9 cellular contexts compared by ENCODE assay signal in the genomic region with DNA sequence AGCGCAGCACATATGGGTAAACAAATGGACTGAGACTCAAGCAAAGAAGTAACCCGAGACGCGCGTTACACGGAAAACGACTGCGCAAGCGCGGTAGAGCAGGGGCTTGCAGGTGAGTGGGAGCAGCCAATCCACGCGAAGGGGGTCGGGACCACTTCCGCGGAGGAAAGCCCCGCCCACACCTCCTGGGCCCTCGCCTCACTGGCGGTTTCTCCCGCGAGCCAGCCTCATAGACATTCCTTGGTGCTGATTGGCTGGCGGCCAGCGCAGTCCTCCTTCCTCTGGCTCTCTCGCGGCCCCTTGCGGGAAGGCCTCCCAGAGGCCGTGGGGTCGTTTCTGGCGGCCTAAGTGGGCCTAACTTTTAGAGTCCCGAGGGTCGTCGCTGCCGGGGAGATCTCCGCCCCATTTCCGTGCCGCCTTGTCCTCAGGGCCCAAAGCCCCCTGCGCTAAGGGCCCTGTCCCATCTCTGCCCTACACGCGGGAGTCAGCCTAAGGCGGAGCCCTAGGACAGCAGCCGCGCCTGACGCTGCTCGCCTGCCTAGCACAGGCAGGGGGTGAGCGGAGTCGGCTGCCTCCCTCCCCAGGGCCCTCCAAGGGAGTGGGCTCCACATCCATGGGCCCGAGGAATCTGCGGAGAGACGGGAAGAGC. TPM values are rescaled to one million over a fixed set of nuclear protein-coding genes. Genes with fewer than 3 reads are reported as not detected.
DNase-seq lines count a peak whose midpoint lies in the region; ATAC-seq, FAIRE-seq and TF ChIP-seq lines count a peak whose summit lies in the region.
"Had no signal": no experiment of that assay in that cellular context is flagged by ENCODE, and none has a peak within 500 bp of the region (broad histone marks: within the 10 kb centered on the region; RNA-seq: fewer than 3 reads in every experiment).

No MANE protein-coding gene starts in this region.

- peaks cover 5% of the 10 kb centered on the region for H3K4me1 Mint-ChIP-seq in endodermal cell

- peaks cover 8% of the 10 kb centered on the region for H3K27me3 Mint-ChIP-seq in endodermal cell (ENCODE audit: insufficient read depth)

- peak overlapping the region; percentile 71 for H4K5ac ChIP-seq in mesendoderm (ENCODE audit: low read length)

- H3K36me3 ChIP-seq in endodermal cell (ENCODE audit: control insufficient read depth, insufficient read depth, low read length) (no peaks in the 10 kb centered on the region), mesendoderm (ENCODE audit: control insufficient read depth, insufficient read depth, low read length) (no peaks in the 10 kb centered on the region)

- CTCF ChIA-PET in A549 (lab: Yijun Ruan, JAX), result interaction anchor here (0.7 to 4.5 kb wide), 6 partner anchors 12 to 158 kb away, joined by 3 to 22 read pairs (median 6); no protein-coding TSS in a partner anchor

- peak overlapping the region; percentile 17 for H4K8ac ChIP-seq in mesendoderm (ENCODE audit: low read depth, low read length)

- no peak for FAIRE-seq in A549 (lab: Jason Lieb, UNC)

- H2BK5ac ChIP-seq in mesendoderm (ENCODE audit: low read length), result no peak overlapping the region

- peak; percentile 50 for TF ChIP-seq CTCF in A549 (IDR thresholded peaks at IDR 0.05)
- TF ChIP-seq CTCF in endodermal cell (conservative IDR thresholded peaks at IDR 0.05), result peak; percentile 67

- no peak overlapping the region for H3K23ac ChIP-seq in mesendoderm (ENCODE audit: low read length)

- peak overlapping the region; percentile 94 for H3K56ac ChIP-seq in mesendoderm (ENCODE audit: low read length)

- no peak overlapping the region for H2BK15ac ChIP-seq in mesendoderm (replicated peaks; ENCODE audit: low read depth)

- H3K36me3 Mint-ChIP-seq in endodermal cell (ENCODE audit: low read depth), result no peaks in the 10 kb centered on the region

- DNase-seq in A549 (ENCODE audit: low read depth in 1 of 2, low spot score in 1 of 2) (peak; percentile 86 to 97), NCI-H510A (lab: John Stamatoyannopoulos, UW) (peak; percentile 74), endodermal cell (peak; percentile 99), mesendoderm (peak; percentile 97)
- peak; percentile 96 for DNase-seq in activated CD8-positive, alpha-beta memory T cell treated with anti-CD3 and anti-CD28 coated beads, Interleukin-2, amount 50 U/mL, for 1 hour (ENCODE audit: extremely low read depth)
- peak; percentile 95 for DNase-seq in stimulated activated CD8-positive, alpha-beta memory T cell treated with anti-CD3 and anti-CD28 coated beads, Interleukin-12 subunit alpha, Interleukin-12 subunit beta, amount 100 ng/mL, for 24 hours (ENCODE audit: extremely low read depth)
- DNase-seq: DND-41 had no signal

- H3K79me2 ChIP-seq in mesendoderm (ENCODE audit: control insufficient read depth, insufficient read depth, low read length), result no peaks in the 10 kb centered on the region

- H3K9me3 ChIP-seq in A549 (no peaks in the 10 kb centered on the region), endodermal cell (ENCODE audit: control insufficient read depth, low read length) (no peaks in the 10 kb centered on the region)

- H3K4me3 ChIP-seq in A549 (peak overlapping the region; percentile 63), endodermal cell (ENCODE audit: low read length) (peak overlapping the region; percentile 75), mesendoderm (ENCODE audit: low read length) (peak overlapping the region; percentile 72)

- peak; percentile 41 to 51 for TF ChIP-seq RAD21 in A549 (conservative IDR thresholded peaks at IDR 0.05 in 1 of 2, IDR thresholded peaks at IDR 0.05 in 1 of 2)

- H2BK120ac ChIP-seq in mesendoderm (ENCODE audit: low read depth, low read length), result no peak overlapping the region

- H3K9ac ChIP-seq in endodermal cell (ENCODE audit: extremely low read depth, low read length, poor library complexity, severe bottlenecking) (no peak overlapping the region), mesendoderm (ENCODE audit: low read length) (peak overlapping the region; percentile 87)

- POLR2A ChIA-PET in A549 (lab: Yijun Ruan, JAX), result no interaction called here

- H3K18ac ChIP-seq in mesendoderm (ENCODE audit: low read length), result peak overlapping the region; percentile 70

- H2AK5ac ChIP-seq in mesendoderm (ENCODE audit: low read length), result no peak overlapping the region

- no peaks in the 10 kb centered on the region for H3K27me3 ChIP-seq in endodermal cell (ENCODE audit: control insufficient read depth, insufficient read depth, low read length, poor library complexity, severe bottlenecking)
- no peaks in the 10 kb centered on the region for H3K27me3 ChIP-seq in mesendoderm (ENCODE audit: insufficient read depth, low read length, poor library complexity)

- no peak for TF ChIP-seq EP300 in A549 (IDR thresholded peaks at IDR 0.05)

- H3K27ac ChIP-seq in A549 (peak overlapping the region; percentile 79 to 96), endodermal cell (ENCODE audit: low read depth, low read length) (no peak overlapping the region), mesendoderm (ENCODE audit: low read depth, low read length) (no peak overlapping the region)

- H3K79me1 ChIP-seq in mesendoderm (ENCODE audit: low read length), result peaks cover 1% of the 10 kb centered on the region

- peak overlapping the region; percentile 73 for H3K4me2 ChIP-seq in A549
- peak overlapping the region; percentile 84 for H3K4me2 ChIP-seq in mesendoderm (ENCODE audit: low read length)

- peak overlapping the region; percentile 92 for H3K27ac Mint-ChIP-seq in endodermal cell

- peaks cover 11% of the 10 kb centered on the region for H3K4me1 ChIP-seq in A549
- peaks cover 3% of the 10 kb centered on the region for H3K4me1 ChIP-seq in endodermal cell (ENCODE audit: control insufficient read depth, insufficient read depth, low read length)
- H3K4me1 ChIP-seq in mesendoderm (ENCODE audit: control insufficient read depth, low read depth, low read length), result peaks cover 5% of the 10 kb centered on the region

- peak; percentile 95 to 98 for ATAC-seq in A549
- peak; percentile 98 for ATAC-seq in GM18868 (IDR thresholded peaks at IDR 0.05; ENCODE audit: unreplicated experiment)
- ATAC-seq in HG03135 (IDR thresholded peaks at IDR 0.05; ENCODE audit: unreplicated experiment), result peak; percentile 97

- no peaks in the 10 kb centered on the region for H3K9me3 Mint-ChIP-seq in endodermal cell

- peak; percentile 40 for TF ChIP-seq POLR2A in A549 (IDR thresholded peaks at IDR 0.05; ENCODE audit: low read length)

- 1% methylated on average over 27 of the region's 48 CpGs for WGBS in A549 (ENCODE audit: missing lambda C conversion rate)
- WGBS in endodermal cell (ENCODE audit: insufficient coverage in 1 of 2, insufficient read length in 1 of 2), 2 experiments, result 40 to 46% methylated on average over 21 to 48 of the region's 48 CpGs
- WGBS in mesendoderm (ENCODE audit: extremely low coverage, insufficient coverage, low lambda C conversion rate), result no CpG with 5 or more reads among the region's 48 CpGs

- peak overlapping the region; percentile 28 for H3K4ac ChIP-seq in mesendoderm (ENCODE audit: low read depth, low read length)

- peak overlapping the region; percentile 91 for H3K4me3 Mint-ChIP-seq in endodermal cell

TF ChIP-seq in A549, 52 proteins besides CTCF, POLR2A, EP300 and RAD21 (continues in another document):
- TF ChIP-seq POLR2AphosphoS2 (conservative IDR thresholded peaks at IDR 0.05; ENCODE audit: low read length), result no peak
- no peak for TF ChIP-seq FOSL2 (IDR thresholded peaks at IDR 0.05)
- TF ChIP-seq FOSL2 (CRISPR knock-in tag; IDR thresholded peaks at IDR 0.05), result no peak
- peak; percentile 33; the same call in 1 of the 3 replicates for TF ChIP-seq SMC3 (IDR thresholded peaks at IDR 0.05)
- no peak for TF ChIP-seq MAZ (IDR thresholded peaks at IDR 0.05; ENCODE audit: borderline replicate concordance, low read depth, low read length)
- TF ChIP-seq PHF8 (IDR thresholded peaks at IDR 0.05; ENCODE audit: borderline replicate concordance, low read depth), result peak; percentile 48; the same call in 1 of the 2 replicates
- TF ChIP-seq CHD4 (IDR thresholded peaks at IDR 0.05; ENCODE audit: borderline replicate concordance), result no peak
- TF ChIP-seq ZFP36 (IDR thresholded peaks at IDR 0.05; ENCODE audit: borderline replicate concordance, partially characterized antibody), result no peak
- TF ChIP-seq CHD2 (IDR thresholded peaks at IDR 0.05; ENCODE audit: low read length, partially characterized antibody), result peak; percentile 8
- TF ChIP-seq ZNF302 (CRISPR knock-in tag; IDR thresholded peaks at IDR 0.05), result no peak
- TF ChIP-seq, protein P1, sequence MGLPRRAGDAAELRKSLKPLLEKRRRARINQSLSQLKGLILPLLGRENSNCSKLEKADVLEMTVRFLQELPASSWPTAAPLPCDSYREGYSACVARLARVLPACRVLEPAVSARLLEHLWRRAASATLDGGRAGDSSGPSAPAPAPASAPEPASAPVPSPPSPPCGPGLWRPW (IDR thresholded peaks at IDR 0.05), result no peak
- TF ChIP-seq, protein P2, sequence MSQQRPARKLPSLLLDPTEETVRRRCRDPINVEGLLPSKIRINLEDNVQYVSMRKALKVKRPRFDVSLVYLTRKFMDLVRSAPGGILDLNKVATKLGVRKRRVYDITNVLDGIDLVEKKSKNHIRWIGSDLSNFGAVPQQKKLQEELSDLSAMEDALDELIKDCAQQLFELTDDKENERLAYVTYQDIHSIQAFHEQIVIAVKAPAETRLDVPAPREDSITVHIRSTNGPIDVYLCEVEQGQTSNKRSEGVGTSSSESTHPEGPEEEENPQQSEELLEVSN (IDR thresholded peaks at IDR 0.05; ENCODE audit: borderline replicate concordance, low read depth), result peak; percentile 81
- TF ChIP-seq JUN (IDR thresholded peaks at IDR 0.05), result peak in 1 of 2 experiments; percentile 66; a peak in 2 of 5 replicates

RNA-seq across cellular contexts. Expression of a gene that starts 9.1 kb away (rescaled TPM):
- polyA plus RNA-seq in A549 (2011; rRNA removed), result not detected in 2 replicates
- not detected in 2 replicates for polyA plus RNA-seq in A549 (2012; cell fraction: cytosol; rRNA removed)
- not detected in 2 replicates for polyA plus RNA-seq in A549 (2012; cell fraction: nucleus; rRNA removed)
- not detected in 3 replicates for polyA plus RNA-seq in A549 (2017; fragmentation: RNase III; extraction: RNeasy Plus Mini Kit Qiagen cat#74134 plus additional on column Dnase treatment)
- polyA minus RNA-seq in A549 (2011; rRNA and poly(A)+ RNA removed), result not detected in 2 replicates
- total RNA-seq in endodermal cell, result under 1 TPM in 1 of 2 donors, not detected in 1; 0.97 TPM
- polyA plus RNA-seq in endodermal cell (2013, experiment 1 of 2), result not detected
- polyA plus RNA-seq in endodermal cell (2013, experiment 2 of 2), result not detected
- not detected for polyA plus RNA-seq in mesendoderm (2013, experiment 1 of 2)
- 0.13 TPM for polyA plus RNA-seq in mesendoderm (2013, experiment 2 of 2)

RNA-seq across cellular contexts. Expression of a gene that starts 46.7 kb away (rescaled TPM):
- 198 and 271 TPM in 2 replicates for polyA plus RNA-seq in A549 (2011; rRNA removed)
- polyA plus RNA-seq in A549 (2012; cell fraction: cytosol; rRNA removed), result 236 and 250 TPM in 2 replicates
- 275 and 276 TPM in 2 replicates for polyA plus RNA-seq in A549 (2012; cell fraction: nucleus; rRNA removed)
- polyA plus RNA-seq in A549 (2017; fragmentation: RNase III; extraction: RNeasy Plus Mini Kit Qiagen cat#74134 plus additional on column Dnase treatment), result 217 to 228 TPM (median 221 TPM) in 3 replicates
- 220 and 241 TPM in 2 replicates for polyA minus RNA-seq in A549 (2011; rRNA and poly(A)+ RNA removed)
- total RNA-seq in endodermal cell, result 100 to 1,000 TPM; 283 to 299 TPM
- 222 TPM for polyA plus RNA-seq in endodermal cell (2013, experiment 1 of 2)
- polyA plus RNA-seq in endodermal cell (2013, experiment 2 of 2), result 193 TPM
- polyA plus RNA-seq in mesendoderm (2013, experiment 1 of 2), result 258 TPM
- 258 TPM for polyA plus RNA-seq in mesendoderm (2013, experiment 2 of 2)

Comparison
In these comparisons a context has a peak if more than half of its experiments do, and no peak if none do; other contexts are left out.
1. H3K27ac ChIP-seq: peak in A549 (2 of 2); none in endodermal cell (single experiment) and mesendoderm (single experiment).
2. Peak in every context shown above with its lines, with median percentiles within 50 percentile points of each other: ATAC-seq, DNase-seq and H3K4me3 ChIP-seq.